In genomic region chr20:38065764-38066375, GRCh38 we compare ENCODE assay signal across 25 cellular contexts. TPM values are rescaled to one million over a fixed set of nuclear protein-coding genes. Genes with fewer than 3 reads are reported as not detected.
DNase-seq lines count a peak whose midpoint lies in the region; ATAC-seq and TF ChIP-seq lines count a peak whose summit lies in the region.
"Had no signal": no experiment of that assay in that cellular context is flagged by ENCODE, and none has a peak within 500 bp of the region (broad histone marks: within the 10 kb centered on the region; RNA-seq: fewer than 3 reads in every experiment).

No MANE protein-coding gene starts in this region.

- H3K27ac Mint-ChIP-seq in brain: peak overlapping the region in 3 of 5 experiments; percentile 77 to 97 (median 80)
- H3K27ac Mint-ChIP-seq in type B pancreatic cell: no peak overlapping the region
- H3K27ac Mint-ChIP-seq: CD14-positive monocyte; dendritic cell treated with granulocyte-macrophage colony-stimulating factor and Interleukin-4, amounts not matched to agents 40 ng/mL and 50 ng/mL, for 4 days; stimulated activated naive CD8-positive, alpha-beta T cell treated with anti-CD3 and anti-CD28 coated beads, Interleukin-15, amount 100 ng/mL, for 72 hours; T-cell had no signal

- TF ChIP-seq CTCF in brain (conservative IDR thresholded peaks at IDR 0.05) (no peak), right atrium auricular region (IDR thresholded peaks at IDR 0.05) (no peak), psoas muscle (IDR thresholded peaks at IDR 0.05) (no peak), type B pancreatic cell (conservative IDR thresholded peaks at IDR 0.05) (no peak)

- H3K4me1 Mint-ChIP-seq in brain: peaks cover 22% of the 10 kb centered on the region
- peaks cover 6% of the 10 kb centered on the region for H3K4me1 Mint-ChIP-seq in type B pancreatic cell (ENCODE audit: unreplicated experiment)
- H3K4me1 Mint-ChIP-seq: CD14-positive monocyte, T-cell had no signal

- H3K9me3 ChIP-seq in right atrium auricular region (no peaks in the 10 kb centered on the region), psoas muscle (no peaks in the 10 kb centered on the region)
- H3K9me3 ChIP-seq: adrenal gland, HAP-1, SJCRH30, transverse colon had no signal

- intact Hi-C loops in psoas muscle (cut with DNase I): loop anchor here in 1 of 2 donors (10.0 kb wide), 1 partner anchor 249 kb away; no protein-coding TSS in a partner anchor

- peak; percentile 9 for DNase-seq in NCI-H1694 (lab: John Stamatoyannopoulos, UW)
- DNase-seq in right atrium auricular region (ENCODE audit: low spot score): no peak
- no peak for DNase-seq in psoas muscle
- no peak for DNase-seq in NCI-H345 (lab: John Stamatoyannopoulos, UW)
- DNase-seq in type B pancreatic cell (ENCODE audit: extremely low spot score, unreplicated experiment): no peak
- DNase-seq in RKO (ENCODE audit: low spot score): no peak
- DNase-seq in cortex of kidney (lab: John Stamatoyannopoulos, UW): no peak
- DNase-seq: activated CD8-positive, alpha-beta memory T cell treated with anti-CD3 and anti-CD28 coated beads for 24 hours; activated T-cell treated with anti-CD3 and anti-CD28 coated beads, Interleukin-2, amount 50 U/mL, for 1 hour; adrenal gland; left colon; naive B cell; NCI-H1092; NCI-H2081; NCI-H510A treated with DMSO at 0.1 percent for 48 hours; occipital lobe; PC-9; SJCRH30; stimulated activated naive CD8-positive, alpha-beta T cell treated with anti-CD3 and anti-CD28 coated beads, Interleukin-15, amount 100 ng/mL, for 72 hours; T-cell; transverse colon had no signal

- H3K27me3 Mint-ChIP-seq in brain (no peaks in the 10 kb centered on the region), type B pancreatic cell (no peaks in the 10 kb centered on the region)
- H3K27me3 Mint-ChIP-seq: dendritic cell treated with granulocyte-macrophage colony-stimulating factor and Interleukin-4, amounts not matched to agents 40 ng/mL and 50 ng/mL, for 4 days; naive B cell; stimulated activated naive CD8-positive, alpha-beta T cell treated with anti-CD3 and anti-CD28 coated beads, Interleukin-15, amount 100 ng/mL, for 72 hours; T-cell had no signal

- WGBS in psoas muscle, 3 donors: 27 to 44% (median 35%) methylated on average over 10 of the region's 10 CpGs

- peaks cover 80% of the 10 kb centered on the region for H3K36me3 ChIP-seq in right atrium auricular region
- peaks cover 12 to 83% of the 10 kb centered on the region in 2 donors for H3K36me3 ChIP-seq in psoas muscle (ENCODE audit: insufficient read depth in 1 of 2, low read depth in 1 of 2)

- peaks cover 11% of the 10 kb centered on the region for H3K36me3 Mint-ChIP-seq in brain
- H3K36me3 Mint-ChIP-seq in type B pancreatic cell: peaks cover 45% of the 10 kb centered on the region

- H3K27ac ChIP-seq in right atrium auricular region: peak overlapping the region; percentile 67 to 75
- peak overlapping the region; percentile 90 for H3K27ac ChIP-seq in psoas muscle
- H3K27ac ChIP-seq: PC-9, SJCRH30, transverse colon had no signal

- H3K4me1 ChIP-seq in right atrium auricular region (peaks cover 0 to 28% of the 10 kb centered on the region in 2 donors), psoas muscle (peaks cover 32% of the 10 kb centered on the region)
- H3K4me1 ChIP-seq: HAP-1, transverse colon had no signal

- no peak overlapping the region for H3K4me3 ChIP-seq in right atrium auricular region
- peak overlapping the region; percentile 7 for H3K4me3 ChIP-seq in psoas muscle
- H3K4me3 ChIP-seq: adrenal gland, HAP-1, PC-9, SJCRH30, transverse colon had no signal

- no peaks in the 10 kb centered on the region for H3K27me3 ChIP-seq in right atrium auricular region
- no peaks in the 10 kb centered on the region for H3K27me3 ChIP-seq in psoas muscle (ENCODE audit: insufficient read depth in 3 of 3, low read length in 2 of 3)
- H3K27me3 ChIP-seq: adrenal gland, SJCRH30, transverse colon had no signal

- H3K4me3 Mint-ChIP-seq in brain (peak overlapping the region in 2 of 5 experiments; percentile 56 to 70), type B pancreatic cell (no peak overlapping the region)
- H3K4me3 Mint-ChIP-seq: CD14-positive monocyte; dendritic cell treated with granulocyte-macrophage colony-stimulating factor and Interleukin-4, amounts not matched to agents 40 ng/mL and 50 ng/mL, for 4 days; naive B cell; stimulated activated naive CD8-positive, alpha-beta T cell treated with anti-CD3 and anti-CD28 coated beads, Interleukin-15, amount 100 ng/mL, for 72 hours; T-cell had no signal

- peaks cover 0 to 11% (median 5%) of the 10 kb centered on the region in 5 experiments for H3K9me3 Mint-ChIP-seq in brain
- H3K9me3 Mint-ChIP-seq in type B pancreatic cell: no peaks in the 10 kb centered on the region
- H3K9me3 Mint-ChIP-seq: CD14-positive monocyte; dendritic cell treated with granulocyte-macrophage colony-stimulating factor and Interleukin-4, amounts not matched to agents 40 ng/mL and 50 ng/mL, for 4 days; naive B cell; stimulated activated naive CD8-positive, alpha-beta T cell treated with anti-CD3 and anti-CD28 coated beads, Interleukin-15, amount 100 ng/mL, for 72 hours had no signal

- no peak for ATAC-seq in psoas muscle
- ATAC-seq: left colon; stimulated activated naive CD8-positive, alpha-beta T cell treated with anti-CD3 and anti-CD28 coated beads, Interleukin-15, amount 100 ng/mL, for 72 hours; T-cell had no signal

RNA-seq across cellular contexts. Expression of gene RPRD1B, which starts 32.3 kb away (rescaled TPM):
- polyA plus RNA-seq in brain (ENCODE audit: insufficient read depth, low read depth, low replicate concordance): 24.2 TPM
- total RNA-seq in right atrium auricular region: 10 to 100 TPM; 60.1 to 75.8 TPM
- 10 to 100 TPM; 32.7 to 55.7 (median 44.4) TPM for total RNA-seq in psoas muscle
- polyA plus RNA-seq in psoas muscle: 10 to 100 TPM; 14.0 to 29.9 (median 29.4) TPM
- 29.7 and 41.9 TPM in 2 replicates for total RNA-seq in type B pancreatic cell (ENCODE audit: low replicate concordance)

RNA-seq across cellular contexts. Expression of gene TTI1, which starts 32.6 kb away (rescaled TPM):
- polyA plus RNA-seq in brain (ENCODE audit: insufficient read depth, low read depth, low replicate concordance) (30.7 TPM), psoas muscle (10 to 100 TPM; 11.4 to 29.7 (median 19.5) TPM)
- total RNA-seq in right atrium auricular region (10 to 100 TPM; 10.8 to 11.5 TPM), psoas muscle (10 to 100 TPM; 11.9 to 24.0 (median 14.8) TPM), type B pancreatic cell (ENCODE audit: low replicate concordance) (25.1 and 43.8 TPM in 2 replicates)
